In the genomic region with DNA sequence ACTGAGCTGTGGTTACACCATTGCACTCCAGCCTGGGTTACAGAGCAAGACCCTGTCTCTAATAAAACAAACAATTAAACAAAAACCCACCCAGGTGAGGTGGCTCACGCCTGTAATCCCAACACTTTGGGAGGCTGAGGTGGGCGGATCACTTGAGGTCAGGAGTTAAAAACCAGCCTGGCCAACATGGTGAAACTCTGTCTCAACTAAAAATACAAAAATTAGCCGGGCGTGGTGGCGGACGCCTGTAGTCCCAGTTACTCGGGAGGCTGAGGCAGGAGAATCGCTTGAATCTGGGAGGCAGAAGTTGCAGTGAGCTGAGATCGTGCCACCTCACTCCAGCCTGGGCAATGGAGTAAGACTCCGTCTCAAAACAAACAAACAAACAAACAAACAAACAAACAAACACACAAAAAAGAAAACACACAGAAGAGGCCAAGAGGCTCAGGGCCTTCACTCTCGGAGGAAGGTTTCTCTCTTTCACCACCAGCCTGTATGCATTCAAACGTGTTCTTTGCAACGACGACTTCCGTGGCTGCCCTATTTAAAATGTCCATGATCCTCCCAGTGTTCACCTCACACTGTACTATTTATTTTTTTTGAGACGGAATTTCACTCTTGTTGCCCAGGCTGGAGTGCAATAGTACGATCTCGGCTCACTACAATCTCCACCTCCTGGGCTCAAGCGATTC, we compare ENCODE assay signal across 8 cellular contexts. TPM values are rescaled to one million over a fixed set of nuclear protein-coding genes. Genes with fewer than 3 reads are reported as not detected.
DNase-seq lines count a peak whose midpoint lies in the region; ATAC-seq, FAIRE-seq and TF ChIP-seq lines count a peak whose summit lies in the region.
"Not testable (repeated sequence)": the region's sequence is repeated elsewhere in the genome, so short reads cannot be mapped to it uniquely, and the experiment has no call there.

No MANE protein-coding gene starts in this region.

- H3K27me3 ChIP-seq in CD4-positive, CD25-positive, alpha-beta regulatory T cell (ENCODE audit: control insufficient read depth, insufficient read depth, low read length); SU-DHL-6 (ENCODE audit: low read length); ectodermal cell (ENCODE audit: control insufficient read depth, insufficient read depth, low read length, poor library complexity, severe bottlenecking); keratinocyte (ENCODE audit: control insufficient read depth, extremely low read depth, insufficient read depth, low read length); neural progenitor cell; subcutaneous abdominal adipose tissue (ENCODE audit: control insufficient read depth in 5 of 5, insufficient read depth in 4 of 5, low read length in 5 of 5): not testable (repeated sequence)

- not testable (repeated sequence) for H3K27me3 Mint-ChIP-seq in CD4-positive, CD25-positive, alpha-beta regulatory T cell; IgD-negative memory B cell; activated naive CD4-positive, alpha-beta T cell treated with anti-CD3 and anti-CD28 coated beads, Interleukin-2, amount 10 ng/mL, durations not matched to agents 7 days and 5 days; neural progenitor cell (ENCODE audit: insufficient read depth, low read depth)

- not testable (repeated sequence) for H4K20me1 ChIP-seq in SU-DHL-6 (ENCODE audit: low read depth, low read length); keratinocyte (ENCODE audit: control insufficient read depth, extremely low read depth, insufficient read depth, low read length)
- peaks cover 25% of the 10 kb centered on the region for H4K20me1 ChIP-seq in neural progenitor cell (ENCODE audit: low read depth)

- dilution Hi-C loops in keratinocyte (cut with MboI; ENCODE audit: extremely low pct_ligation_motif_present, low sequenced_read_pairs): not testable (repeated sequence)

- peaks cover 32% of the 10 kb centered on the region for H3K79me2 ChIP-seq in SU-DHL-6 (ENCODE audit: insufficient read depth, low read length)
- peaks cover 34% of the 10 kb centered on the region for H3K79me2 ChIP-seq in keratinocyte (ENCODE audit: control insufficient read depth, insufficient read depth, low read length)
- peaks cover 42% of the 10 kb centered on the region for H3K79me2 ChIP-seq in neural progenitor cell (ENCODE audit: low read depth)

- H3K4me3 ChIP-seq in CD4-positive, CD25-positive, alpha-beta regulatory T cell (ENCODE audit: low read depth, low read length): not testable (repeated sequence)
- H3K4me3 ChIP-seq in SU-DHL-6 (ENCODE audit: insufficient read depth, low read length, poor library complexity, severe bottlenecking) (peak overlapping the region; percentile 85), ectodermal cell (ENCODE audit: insufficient read depth, low read depth, low read length) (peak overlapping the region; percentile 90), keratinocyte (ENCODE audit: control insufficient read depth in 2 of 3, extremely low read depth in 1 of 3, insufficient read depth in 2 of 3, low read depth in 1 of 3, low read length in 3 of 3) (peak overlapping the region in 1 of 3 experiments; percentile 82), neural progenitor cell (peak overlapping the region; percentile 76), subcutaneous abdominal adipose tissue (ENCODE audit: low read depth in 1 of 5, low read length in 5 of 5) (peak overlapping the region in 4 of 5 donors; percentile 75 to 87 (median 82))

- peaks cover 10 to 39% (median 23%) of the 10 kb centered on the region in 4 donors for H3K4me1 Mint-ChIP-seq in CD4-positive, CD25-positive, alpha-beta regulatory T cell
- H3K4me1 Mint-ChIP-seq in IgD-negative memory B cell (peaks cover 21 to 25% (median 25%) of the 10 kb centered on the region in 3 donors), neural progenitor cell (peaks cover 19% of the 10 kb centered on the region)
- peaks cover 40% of the 10 kb centered on the region for H3K4me1 Mint-ChIP-seq in activated naive CD4-positive, alpha-beta T cell treated with anti-CD3 and anti-CD28 coated beads, Interleukin-2, amount 10 ng/mL, durations not matched to agents 7 days and 5 days

- H3K4me2 ChIP-seq in SU-DHL-6 (ENCODE audit: low read depth, low read length, poor library complexity, severe bottlenecking): peak overlapping the region; percentile 98
- peak overlapping the region; percentile 90 for H3K4me2 ChIP-seq in keratinocyte (ENCODE audit: control insufficient read depth, extremely low read depth, insufficient read depth, low read depth, low read length)
- peak overlapping the region; percentile 92 for H3K4me2 ChIP-seq in neural progenitor cell

- ATAC-seq in CD4-positive, CD25-positive, alpha-beta regulatory T cell (ENCODE audit: low read depth in 2 of 2): not testable (repeated sequence)

- H3K9ac ChIP-seq in SU-DHL-6 (ENCODE audit: low read length): peak overlapping the region; percentile 88
- peak overlapping the region; percentile 92 for H3K9ac ChIP-seq in keratinocyte (ENCODE audit: control insufficient read depth, extremely low read depth, insufficient read depth, low read length)
- H3K9ac ChIP-seq in neural progenitor cell: not testable (repeated sequence)
- H3K9ac ChIP-seq in subcutaneous abdominal adipose tissue (ENCODE audit: low read length in 5 of 5): peak overlapping the region in 1 of 5 donors; percentile 90

- H2AFZ ChIP-seq in SU-DHL-6 (ENCODE audit: low read depth, low read length, severe bottlenecking); keratinocyte (ENCODE audit: control insufficient read depth, low read length); neural progenitor cell (replicated peaks): not testable (repeated sequence)

- not testable (repeated sequence) for H3K9me2 ChIP-seq in SU-DHL-6 (replicated peaks; ENCODE audit: insufficient read depth, low read length)

- not testable (repeated sequence) for H3K9me3 Mint-ChIP-seq in CD4-positive, CD25-positive, alpha-beta regulatory T cell; IgD-negative memory B cell; activated naive CD4-positive, alpha-beta T cell treated with anti-CD3 and anti-CD28 coated beads, Interleukin-2, amount 10 ng/mL, durations not matched to agents 7 days and 5 days; neural progenitor cell

- WGBS in ectodermal cell, 2 experiments: 93 to 94% methylated on average over 19 of the region's 19 CpGs

- not testable (repeated sequence) for H3K9me1 ChIP-seq in keratinocyte (ENCODE audit: control insufficient read depth, extremely low read depth, insufficient read depth, low read length)

- peak overlapping the region; percentile 90 for H3K27ac ChIP-seq in CD4-positive, CD25-positive, alpha-beta regulatory T cell (ENCODE audit: insufficient read depth, low read length, poor library complexity, severe bottlenecking)
- not testable (repeated sequence) for H3K27ac ChIP-seq in SU-DHL-6 (ENCODE audit: low read depth, low read length); ectodermal cell (ENCODE audit: insufficient read depth, low read depth, low read length, poor library complexity, severe bottlenecking); neural progenitor cell
- peak overlapping the region; percentile 76 for H3K27ac ChIP-seq in keratinocyte (ENCODE audit: control insufficient read depth, insufficient read depth, low read length)
- H3K27ac ChIP-seq in subcutaneous abdominal adipose tissue (ENCODE audit: low read depth, low read length): peak overlapping the region; percentile 78

- not testable (repeated sequence) for FAIRE-seq in keratinocyte (lab: Jason Lieb, UNC)

- H3F3A ChIP-seq in SU-DHL-6 (ENCODE audit: insufficient read depth): peaks cover 19% of the 10 kb centered on the region
- peaks cover 24% of the 10 kb centered on the region for H3F3A ChIP-seq in neural progenitor cell (ENCODE audit: low read depth)

- not testable (repeated sequence) for DNase-seq in CD4-positive, CD25-positive, alpha-beta regulatory T cell; activated naive CD4-positive, alpha-beta T cell treated with anti-CD3 and anti-CD28 coated beads, Interleukin-2, amount 10 ng/mL, durations not matched to agents 7 days and 5 days; keratinocyte (ENCODE audit: low read depth, low spot score); neural progenitor cell (ENCODE audit: low spot score)

- TF ChIP-seq CTCF in SU-DHL-6 (IDR thresholded peaks at IDR 0.05; ENCODE audit: insufficient read depth, low read length, poor library complexity, severe bottlenecking); keratinocyte (optimal IDR thresholded peaks at IDR 0.05 in 1 of 3, IDR thresholded peaks at IDR 0.05 in 1 of 3, conservative IDR thresholded peaks at IDR 0.05 in 1 of 3; ENCODE audit: extremely low read depth in 1 of 3, insufficient read depth in 2 of 3, low read length in 3 of 3); neural progenitor cell (IDR thresholded peaks at IDR 0.05): not testable (repeated sequence)

- H3K4me3 Mint-ChIP-seq in CD4-positive, CD25-positive, alpha-beta regulatory T cell: peak overlapping the region; percentile 32 to 98 (median 88)
- H3K4me3 Mint-ChIP-seq in IgD-negative memory B cell: peak overlapping the region; percentile 86 to 95 (median 92)
- H3K4me3 Mint-ChIP-seq in activated naive CD4-positive, alpha-beta T cell treated with anti-CD3 and anti-CD28 coated beads, Interleukin-2, amount 10 ng/mL, durations not matched to agents 7 days and 5 days: peak overlapping the region; percentile 90
- H3K4me3 Mint-ChIP-seq in neural progenitor cell: peak overlapping the region; percentile 92

- H3K9me3 ChIP-seq in CD4-positive, CD25-positive, alpha-beta regulatory T cell (ENCODE audit: control insufficient read depth in 2 of 2, low read length in 2 of 2); SU-DHL-6 (ENCODE audit: insufficient read depth, low read length); ectodermal cell (ENCODE audit: control insufficient read depth, low read length); keratinocyte (ENCODE audit: control insufficient read depth, low read depth, low read length); neural progenitor cell (ENCODE audit: low read depth); subcutaneous abdominal adipose tissue (ENCODE audit: control insufficient read depth in 5 of 5, low read length in 5 of 5): not testable (repeated sequence)

- CTCF ChIA-PET in activated naive CD4-positive, alpha-beta T cell treated with anti-CD3 and anti-CD28 coated beads, Interleukin-2, amount 10 ng/mL, durations not matched to agents 7 days and 5 days (lab: Charles Lee): interaction anchor here (0.7 to 1.3 kb wide), 2 partner anchors 17 to 77 kb away, joined by 3 to 4 read pairs; no protein-coding TSS in a partner anchor

- peaks cover 35% of the 10 kb centered on the region for H3K4me1 ChIP-seq in CD4-positive, CD25-positive, alpha-beta regulatory T cell (ENCODE audit: control insufficient read depth, insufficient read depth, low read length, poor library complexity, severe bottlenecking)
- not testable (repeated sequence) for H3K4me1 ChIP-seq in ectodermal cell (ENCODE audit: control insufficient read depth, insufficient read depth, low read length)
- H3K4me1 ChIP-seq in keratinocyte (ENCODE audit: control insufficient read depth, extremely low read depth, insufficient read depth, low read length): peaks cover 23% of the 10 kb centered on the region
- peaks cover 21% of the 10 kb centered on the region for H3K4me1 ChIP-seq in neural progenitor cell
- peaks cover 5 to 36% (median 25%) of the 10 kb centered on the region in 5 donors for H3K4me1 ChIP-seq in subcutaneous abdominal adipose tissue (ENCODE audit: control insufficient read depth in 5 of 5, insufficient read depth in 5 of 5, low read length in 5 of 5)

- not testable (repeated sequence) for H3K36me3 Mint-ChIP-seq in CD4-positive, CD25-positive, alpha-beta regulatory T cell; IgD-negative memory B cell; activated naive CD4-positive, alpha-beta T cell treated with anti-CD3 and anti-CD28 coated beads, Interleukin-2, amount 10 ng/mL, durations not matched to agents 7 days and 5 days; neural progenitor cell

- peak overlapping the region in 2 of 3 donors; percentile 82 to 94 for H3K27ac Mint-ChIP-seq in CD4-positive, CD25-positive, alpha-beta regulatory T cell
- peak overlapping the region in 2 of 3 donors; percentile 63 to 99 for H3K27ac Mint-ChIP-seq in IgD-negative memory B cell
- peak overlapping the region; percentile 90 for H3K27ac Mint-ChIP-seq in activated naive CD4-positive, alpha-beta T cell treated with anti-CD3 and anti-CD28 coated beads, Interleukin-2, amount 10 ng/mL, durations not matched to agents 7 days and 5 days
- not testable (repeated sequence) for H3K27ac Mint-ChIP-seq in neural progenitor cell

- H3K36me3 ChIP-seq in CD4-positive, CD25-positive, alpha-beta regulatory T cell (ENCODE audit: control insufficient read depth, insufficient read depth, low read length); SU-DHL-6 (ENCODE audit: low read length); ectodermal cell (ENCODE audit: control insufficient read depth, insufficient read depth, low read length); keratinocyte (ENCODE audit: control insufficient read depth in 2 of 2, extremely low read depth in 1 of 2, insufficient read depth in 2 of 2, low read length in 2 of 2); neural progenitor cell; subcutaneous abdominal adipose tissue (ENCODE audit: control insufficient read depth in 5 of 5, insufficient read depth in 5 of 5, low read length in 5 of 5): not testable (repeated sequence)

RNA-seq across cellular contexts. Expression of a gene that starts 1.4 kb away (rescaled TPM):
- total RNA-seq in CD4-positive, CD25-positive, alpha-beta regulatory T cell: 79.5 TPM
- polyA plus RNA-seq in CD4-positive, CD25-positive, alpha-beta regulatory T cell: 1 to 10 TPM; 6.3 to 8.7 (median 7.2) TPM
- polyA plus RNA-seq in IgD-negative memory B cell: 18.5 TPM
- 372 TPM for polyA plus RNA-seq in ectodermal cell (2013, experiment 1 of 4)
- 392 TPM for polyA plus RNA-seq in ectodermal cell (2013, experiment 2 of 4)
- polyA plus RNA-seq in ectodermal cell (2013, experiment 3 of 4): 276 TPM
- polyA plus RNA-seq in ectodermal cell (2013, experiment 4 of 4): 288 TPM
- polyA plus RNA-seq in keratinocyte: 30.8 to 61.8 TPM (median 33.1 TPM) in 3 replicates
- 102 TPM for polyA plus RNA-seq in keratinocyte (2011; ENCODE audit: low read depth)
- 45.2 and 63.6 TPM in 2 replicates for polyA plus RNA-seq in keratinocyte (2011; cell fraction: cytosol; rRNA removed)
- 109 and 126 TPM in 2 replicates for polyA plus RNA-seq in keratinocyte (2011; cell fraction: nucleus; rRNA removed)
- polyA plus RNA-seq in keratinocyte (2012; ENCODE audit: low replicate concordance): 78.8 and 113 TPM in 2 replicates
- polyA minus RNA-seq in keratinocyte: 84.1 to 227 TPM (median 111 TPM) in 3 replicates
- 83.1 TPM for polyA minus RNA-seq in keratinocyte (2011; cell fraction: cytosol; rRNA and poly(A)+ RNA removed)
- polyA minus RNA-seq in keratinocyte (2011; cell fraction: nucleus; rRNA and poly(A)+ RNA removed): 125 and 144 TPM in 2 replicates
- 169 and 257 TPM in 2 replicates for total RNA-seq in neural progenitor cell (ENCODE audit: low replicate concordance)

RNA-seq across cellular contexts. Expression of a gene that starts 30.8 kb away (rescaled TPM):
- total RNA-seq in CD4-positive, CD25-positive, alpha-beta regulatory T cell: 21.8 TPM
- polyA plus RNA-seq in CD4-positive, CD25-positive, alpha-beta regulatory T cell: 10 to 100 TPM; 30.7 to 38.3 (median 33.8) TPM
- polyA plus RNA-seq in IgD-negative memory B cell (31.1 TPM), keratinocyte (6.1 to 10.3 TPM (median 8.4 TPM) in 3 replicates)
- polyA plus RNA-seq in ectodermal cell (2013, experiment 1 of 4): 22.1 TPM
- 25.9 TPM for polyA plus RNA-seq in ectodermal cell (2013, experiment 2 of 4)
- polyA plus RNA-seq in ectodermal cell (2013, experiment 3 of 4): 22.0 TPM
- polyA plus RNA-seq in ectodermal cell (2013, experiment 4 of 4): 22.9 TPM
- 6.9 TPM for polyA plus RNA-seq in keratinocyte (2011; ENCODE audit: low read depth)
- polyA plus RNA-seq in keratinocyte (2011; cell fraction: cytosol; rRNA removed): 6.8 and 7.6 TPM in 2 replicates
- 7.0 and 8.8 TPM in 2 replicates for polyA plus RNA-seq in keratinocyte (2011; cell fraction: nucleus; rRNA removed)
- polyA plus RNA-seq in keratinocyte (2012; ENCODE audit: low replicate concordance): 12.4 and 14.4 TPM in 2 replicates
- 2.3 to 5.0 TPM (median 3.9 TPM) in 3 replicates for polyA minus RNA-seq in keratinocyte
- 8.8 TPM for polyA minus RNA-seq in keratinocyte (2011; cell fraction: cytosol; rRNA and poly(A)+ RNA removed)
- polyA minus RNA-seq in keratinocyte (2011; cell fraction: nucleus; rRNA and poly(A)+ RNA removed): 6.5 and 7.4 TPM in 2 replicates
- total RNA-seq in neural progenitor cell (ENCODE audit: low replicate concordance): 24.4 and 34.9 TPM in 2 replicates

RNA-seq across cellular contexts. Expression of a gene that starts 31.0 kb away (rescaled TPM):
- total RNA-seq in CD4-positive, CD25-positive, alpha-beta regulatory T cell: 22.0 TPM
- polyA plus RNA-seq in CD4-positive, CD25-positive, alpha-beta regulatory T cell: 10 to 100 TPM; 10.7 to 13.1 (median 12.6) TPM
- polyA plus RNA-seq in IgD-negative memory B cell: 10.2 TPM
- polyA plus RNA-seq in ectodermal cell (2013, experiment 1 of 4): 29.6 TPM
- 32.0 TPM for polyA plus RNA-seq in ectodermal cell (2013, experiment 2 of 4)
- polyA plus RNA-seq in ectodermal cell (2013, experiment 3 of 4): 27.9 TPM
- polyA plus RNA-seq in ectodermal cell (2013, experiment 4 of 4): 33.0 TPM
- polyA plus RNA-seq in keratinocyte: 26.9 to 59.6 TPM (median 40.2 TPM) in 3 replicates
- polyA plus RNA-seq in keratinocyte (2011; ENCODE audit: low read depth): 17.7 TPM
- 28.1 and 62.8 TPM in 2 replicates for polyA plus RNA-seq in keratinocyte (2011; cell fraction: cytosol; rRNA removed)
- 55.2 and 72.1 TPM in 2 replicates for polyA plus RNA-seq in keratinocyte (2011; cell fraction: nucleus; rRNA removed)
- 46.5 and 50.7 TPM in 2 replicates for polyA plus RNA-seq in keratinocyte (2012; ENCODE audit: low replicate concordance)
- polyA minus RNA-seq in keratinocyte: 38.8 to 74.3 TPM (median 68.0 TPM) in 3 replicates
- polyA minus RNA-seq in keratinocyte (2011; cell fraction: cytosol; rRNA and poly(A)+ RNA removed): 124 TPM
- polyA minus RNA-seq in keratinocyte (2011; cell fraction: nucleus; rRNA and poly(A)+ RNA removed): 27.0 and 32.7 TPM in 2 replicates
- total RNA-seq in neural progenitor cell (ENCODE audit: low replicate concordance): 11.9 and 36.8 TPM in 2 replicates
